8 cellular contexts compared by ENCODE assay signal in genomic region chr17:73998246-73999220, GRCh38.
DNase-seq lines count a peak whose midpoint lies in the region; TF ChIP-seq lines count a peak whose summit lies in the region.

No MANE protein-coding gene starts in this region.

- H2AK5ac ChIP-seq in mesendoderm (ENCODE audit: low read length): no peak overlapping the region

- H3K4ac ChIP-seq in mesendoderm (ENCODE audit: low read depth, low read length): no peak overlapping the region

- no peak overlapping the region for H3K18ac ChIP-seq in mesendoderm (ENCODE audit: low read length)

- H4K8ac ChIP-seq in mesendoderm (ENCODE audit: low read depth, low read length): no peak overlapping the region

- H3K56ac ChIP-seq in mesendoderm (ENCODE audit: low read length): no peak overlapping the region

- no peaks in the 10 kb centered on the region for H3K79me2 ChIP-seq in mesendoderm (ENCODE audit: control insufficient read depth, insufficient read depth, low read length)

- H3K4me3 ChIP-seq in AG09309 (ENCODE audit: control insufficient read depth, low read depth, low read length) (no peak overlapping the region), mesendoderm (ENCODE audit: low read length) (no peak overlapping the region)

- DNase-seq in AG09309 (ENCODE audit: low read depth) (no peak), GM19240 (ENCODE audit: insufficient read length, low spot score) (peak; percentile 85), NCI-H1092 (lab: John Stamatoyannopoulos, UW) (peak; percentile 62), mesendoderm (peak; percentile 61), MV-4-11 (lab: John Stamatoyannopoulos, UW) (no peak)
- DNase-seq in activated CD4-positive, CD25-positive, alpha-beta regulatory T cell treated with anti-CD3 and anti-CD28 coated beads, Interleukin-2, amount 50 U/mL, for 16 hours (ENCODE audit: low read depth, low spot score): peak; percentile 7
- DNase-seq in central memory CD4-positive, alpha-beta T cell: peak; percentile 33
- DNase-seq in stimulated activated CD8-positive, alpha-beta memory T cell treated with anti-CD3 and anti-CD28 coated beads, Interleukin-7, amount 100 ng/mL, for 4 hours (ENCODE audit: low read depth in 2 of 2): peak; percentile 2 to 39

- H3K4me1 ChIP-seq in mesendoderm (ENCODE audit: control insufficient read depth, low read depth, low read length): no peaks in the 10 kb centered on the region

- H3K4me2 ChIP-seq in mesendoderm (ENCODE audit: low read length): no peak overlapping the region

- H4K5ac ChIP-seq in mesendoderm (ENCODE audit: low read length): no peak overlapping the region

- WGBS in mesendoderm (ENCODE audit: extremely low coverage, insufficient coverage, low lambda C conversion rate): no CpG with 5 or more reads among the region's 20 CpGs

- H2BK120ac ChIP-seq in mesendoderm (ENCODE audit: low read depth, low read length): no peak overlapping the region

- H3K9ac ChIP-seq in mesendoderm (ENCODE audit: low read length): no peak overlapping the region

- peak; percentile 28 for TF ChIP-seq CTCF in AG09309 (IDR thresholded peaks at IDR 0.05; ENCODE audit: control insufficient read depth, insufficient read depth, low read depth, low read length, missing control alignments)

- H3K79me1 ChIP-seq in mesendoderm (ENCODE audit: low read length): no peaks in the 10 kb centered on the region

- H2BK15ac ChIP-seq in mesendoderm (replicated peaks; ENCODE audit: low read depth): no peak overlapping the region

- H3K36me3 ChIP-seq in mesendoderm (ENCODE audit: control insufficient read depth, insufficient read depth, low read length): no peaks in the 10 kb centered on the region

- no peak overlapping the region for H3K27ac ChIP-seq in mesendoderm (ENCODE audit: low read depth, low read length)

- H2BK5ac ChIP-seq in mesendoderm (ENCODE audit: low read length): no peak overlapping the region

- no peaks in the 10 kb centered on the region for H3K27me3 ChIP-seq in mesendoderm (ENCODE audit: insufficient read depth, low read length, poor library complexity)

- no peak overlapping the region for H3K23ac ChIP-seq in mesendoderm (ENCODE audit: low read length)

Comparison
In these comparisons a context has a peak if more than half of its experiments do, and no peak if none do; other contexts are left out.
1. DNase-seq: peak in GM19240 (single experiment), NCI-H1092 (single experiment), activated CD4-positive, CD25-positive, alpha-beta regulatory T cell treated with anti-CD3 and anti-CD28 coated beads, Interleukin-2, amount 50 U/mL, for 16 hours (single experiment), central memory CD4-positive, alpha-beta T cell (single experiment), mesendoderm (single experiment) and stimulated activated CD8-positive, alpha-beta memory T cell treated with anti-CD3 and anti-CD28 coated beads, Interleukin-7, amount 100 ng/mL, for 4 hours (2 of 2); none in AG09309 (single experiment) and MV-4-11 (single experiment).